ENCODE assay signal across 21 cellular contexts in genomic region chr6:142225115-142225514, GRCh38.
DNase-seq lines count a peak whose midpoint lies in the region; ATAC-seq and TF ChIP-seq lines count a peak whose summit lies in the region.
"Had no signal": no experiment of that assay in that cellular context is flagged by ENCODE, and none has a peak within 500 bp of the region (broad histone marks: within the 10 kb centered on the region; RNA-seq: fewer than 3 reads in every experiment).

No MANE protein-coding gene starts in this region.

- H3K27me3 Mint-ChIP-seq in central memory CD8-positive, alpha-beta T cell = no peaks in the 10 kb centered on the region
- H3K27me3 Mint-ChIP-seq: CD8-positive, alpha-beta memory T cell had no signal

- intact Hi-C loops in left ventricle myocardium inferior (cut with micrococcal nuclease) = no loop called here

- DNase-seq in central memory CD8-positive, alpha-beta T cell (ENCODE audit: low spot score in 2 of 2) = no peak
- DNase-seq in left lobe of liver (ENCODE audit: low spot score) (no peak), left ventricle myocardium inferior (no peak), GOT3 (lab: John Stamatoyannopoulos, UW) (no peak), SKM-1 treated with dmso at 0.1 percent for 144 hours (lab: John Stamatoyannopoulos, UW; ENCODE audit: unreplicated experiment) (no peak)
- DNase-seq: BE2C; C1 segment of cervical spinal cord; CD4-positive, CD25-positive, alpha-beta regulatory T cell; CD8-positive, alpha-beta memory T cell; COR-L47; DMS 273 treated with DMSO at 0.1 percent for 48 hours; DMS53; DND-41; EL; GM23248; HCEC 1CT; HFFc6; IMR-90 had no signal

- no peak overlapping the region for H3K4me3 ChIP-seq in left ventricle myocardium inferior
- H3K4me3 ChIP-seq: GM12878, GM23248 had no signal

- no peak overlapping the region for H3K27ac ChIP-seq in left ventricle myocardium inferior (replicated peaks)
- H3K27ac ChIP-seq: GM23248, HL-60 had no signal

- peaks cover 26% of the 10 kb centered on the region for H3K9me3 ChIP-seq in left ventricle myocardium inferior (replicated peaks)
- H3K9me3 ChIP-seq: BE2C had no signal

- no peaks in the 10 kb centered on the region for H3K9me3 Mint-ChIP-seq in central memory CD8-positive, alpha-beta T cell

- H3K27me3 ChIP-seq in left ventricle myocardium inferior (ENCODE audit: low read depth) = no peaks in the 10 kb centered on the region
- H3K27me3 ChIP-seq: BE2C had no signal

- no peaks in the 10 kb centered on the region for H3K36me3 Mint-ChIP-seq in central memory CD8-positive, alpha-beta T cell (ENCODE audit: insufficient read depth)
- H3K36me3 Mint-ChIP-seq: CD4-positive, CD25-positive, alpha-beta regulatory T cell had no signal

- H3K4me1 ChIP-seq in left ventricle myocardium inferior = no peaks in the 10 kb centered on the region
- H3K4me1 ChIP-seq: BE2C had no signal

- ATAC-seq in GM19463 (IDR thresholded peaks at IDR 0.05; ENCODE audit: unreplicated experiment) (peak; percentile 72), left lobe of liver (peak; percentile 45)
- no peak for ATAC-seq in central memory CD8-positive, alpha-beta T cell (replicated peaks; ENCODE audit: extremely low read depth, poor library complexity, severe bottlenecking)
- ATAC-seq: GM12878 had no signal

- no peak overlapping the region for H3K4me3 Mint-ChIP-seq in central memory CD8-positive, alpha-beta T cell
- H3K4me3 Mint-ChIP-seq: CD4-positive, CD25-positive, alpha-beta regulatory T cell; CD8-positive, alpha-beta memory T cell; HFFc6 had no signal

- H3K36me3 ChIP-seq in left ventricle myocardium inferior = peaks cover 4% of the 10 kb centered on the region
- H3K36me3 ChIP-seq: BE2C had no signal

- TF ChIP-seq CTCF in left ventricle myocardium inferior (IDR thresholded peaks at IDR 0.05; ENCODE audit: borderline replicate concordance) = no peak

- peak overlapping the region; percentile 12 for H3K27ac Mint-ChIP-seq in central memory CD8-positive, alpha-beta T cell (ENCODE audit: low read depth)
- H3K27ac Mint-ChIP-seq: CD4-positive, CD25-positive, alpha-beta regulatory T cell; HFFc6 had no signal

- no peaks in the 10 kb centered on the region for H3K4me1 Mint-ChIP-seq in central memory CD8-positive, alpha-beta T cell
